ENCODE assay signal across 17 cellular contexts in the genomic region with DNA sequence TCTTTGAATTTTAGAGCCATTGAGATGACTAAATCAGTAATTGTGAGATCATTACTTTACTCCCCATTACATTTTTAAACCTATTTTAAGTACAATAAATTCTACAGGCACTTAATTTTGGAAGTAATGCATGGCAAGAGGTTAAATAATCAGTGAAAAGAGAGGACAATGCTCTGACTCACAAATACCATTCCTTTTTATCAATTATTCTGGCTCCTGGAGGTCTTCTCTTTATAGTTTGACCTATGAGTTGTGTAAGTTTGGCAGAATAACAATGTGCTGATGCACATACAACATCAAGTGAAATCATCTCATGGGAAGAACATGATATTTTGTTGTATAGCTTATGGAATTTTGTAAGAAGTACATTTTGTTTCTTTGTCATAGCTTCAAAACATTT.
DNase-seq lines count a peak whose midpoint lies in the region; ATAC-seq and TF ChIP-seq lines count a peak whose summit lies in the region.
"Had no signal": no experiment of that assay in that cellular context is flagged by ENCODE, and none has a peak within 500 bp of the region (broad histone marks: within the 10 kb centered on the region; RNA-seq: fewer than 3 reads in every experiment).

No MANE protein-coding gene starts in this region.

- peaks cover 80% of the 10 kb centered on the region for H3K4me1 Mint-ChIP-seq in HFFc6 (ENCODE audit: low read depth)

- ATAC-seq in sciatic nerve = no peak
- ATAC-seq: CD8-positive, alpha-beta T cell; left lobe of liver had no signal

- TF ChIP-seq CTCF in HFFc6 (IDR thresholded peaks at IDR 0.05) (no peak), fibroblast of the aortic adventitia (IDR thresholded peaks at IDR 0.05; ENCODE audit: insufficient read depth, low read length) (no peak)

- H3K36me3 Mint-ChIP-seq in HFFc6 (ENCODE audit: low read depth) = peaks cover 13% of the 10 kb centered on the region
- H3K36me3 Mint-ChIP-seq: CD8-positive, alpha-beta T cell had no signal

- H3K9me3 Mint-ChIP-seq in HFFc6 = no peaks in the 10 kb centered on the region; the same call in 1 of the 2 replicates
- H3K9me3 Mint-ChIP-seq: CD8-positive, alpha-beta T cell had no signal

- peak overlapping the region; percentile 65; the same call in 1 of the 2 replicates for H3K4me3 Mint-ChIP-seq in HFFc6
- H3K4me3 Mint-ChIP-seq: CD8-positive, alpha-beta T cell had no signal

- CTCF ChIA-PET in HEK293T (lab: Yijun Ruan, JAX) = no interaction called here

- intact Hi-C loops in sciatic nerve (cut with DNase I) = no loop called here

- DNase-seq in HFFc6 (peak; percentile 90), amniotic epithelial cell (ENCODE audit: low read depth) (peak; percentile 72), fibroblast of the aortic adventitia (ENCODE audit: low read depth) (peak; percentile 94), sciatic nerve (ENCODE audit: low spot score) (no peak), HEK293T (ENCODE audit: extremely low spot score) (no peak), activated gamma-delta T cell (lab: John Stamatoyannopoulos, UW) (no peak)
- no peak for DNase-seq in stimulated activated CD4-positive, alpha-beta T cell treated with anti-CD3 and anti-CD28 coated beads, Interleukin-1b, Interleukin-23, amount 100 ng/mL, for 48 hours
- DNase-seq: activated effector memory CD4-positive, alpha-beta T cell treated with Interleukin-2 at 50 U/mL for 16 hours; CD8-positive, alpha-beta T cell; effector memory CD4-positive, alpha-beta T cell; NCI-H1048; NCI-H2227 treated with DMSO at 0.1 percent for 48 hours; thyroid gland; WERI-Rb-1 had no signal

- POLR2A ChIA-PET in HEK293T (lab: Yijun Ruan, JAX) = no interaction called here

- H3K27ac Mint-ChIP-seq in HFFc6 = peak overlapping the region; percentile 81
- H3K27ac Mint-ChIP-seq: CD8-positive, alpha-beta T cell had no signal

- H3K4me3 ChIP-seq in fibroblast of the aortic adventitia (ENCODE audit: low read depth, low read length) = no peak overlapping the region
- H3K4me3 ChIP-seq: hepatocyte, SK-N-MC, thyroid gland had no signal

- H3K27me3 Mint-ChIP-seq in HFFc6 (ENCODE audit: insufficient read depth) = no peaks in the 10 kb centered on the region

TF ChIP-seq in HEK293T, 16 proteins besides CTCF, POLR2A, EP300 and RAD21:
- TF ChIP-seq SP1 (IDR thresholded peaks at IDR 0.05) (no peak), CTBP1 (IDR thresholded peaks at IDR 0.05; ENCODE audit: borderline replicate concordance) (no peak), TARDBP (IDR thresholded peaks at IDR 0.05) (no peak), ARNT (IDR thresholded peaks at IDR 0.05) (no peak), ZNF384 (IDR thresholded peaks at IDR 0.05) (no peak), ELF4 (IDR thresholded peaks at IDR 0.05) (no peak), NFRKB (IDR thresholded peaks at IDR 0.05) (no peak), FOXM1 (IDR thresholded peaks at IDR 0.05; ENCODE audit: borderline replicate concordance) (no peak)
- TF ChIP-seq, protein P1, sequence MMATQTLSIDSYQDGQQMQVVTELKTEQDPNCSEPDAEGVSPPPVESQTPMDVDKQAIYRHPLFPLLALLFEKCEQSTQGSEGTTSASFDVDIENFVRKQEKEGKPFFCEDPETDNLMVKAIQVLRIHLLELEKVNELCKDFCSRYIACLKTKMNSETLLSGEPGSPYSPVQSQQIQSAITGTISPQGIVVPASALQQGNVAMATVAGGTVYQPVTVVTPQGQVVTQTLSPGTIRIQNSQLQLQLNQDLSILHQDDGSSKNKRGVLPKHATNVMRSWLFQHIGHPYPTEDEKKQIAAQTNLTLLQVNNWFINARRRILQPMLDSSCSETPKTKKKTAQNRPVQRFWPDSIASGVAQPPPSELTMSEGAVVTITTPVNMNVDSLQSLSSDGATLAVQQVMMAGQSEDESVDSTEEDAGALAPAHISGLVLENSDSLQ (IDR thresholded peaks at IDR 0.05) = no peak
TF ChIP-seq in HEK293T: peak in this region for 0.

Comparison
In these comparisons a context has a peak if more than half of its experiments do, and no peak if none do; other contexts are left out.
1. DNase-seq: peak in HFFc6 (single experiment), amniotic epithelial cell (single experiment) and fibroblast of the aortic adventitia (single experiment); none in sciatic nerve (single experiment), stimulated activated CD4-positive, alpha-beta T cell treated with anti-CD3 and anti-CD28 coated beads, Interleukin-1b, Interleukin-23, amount 100 ng/mL, for 48 hours (single experiment), HEK293T (single experiment) and activated gamma-delta T cell (single experiment).